ENCODE assay signal across 2 cellular contexts in the genomic region with DNA sequence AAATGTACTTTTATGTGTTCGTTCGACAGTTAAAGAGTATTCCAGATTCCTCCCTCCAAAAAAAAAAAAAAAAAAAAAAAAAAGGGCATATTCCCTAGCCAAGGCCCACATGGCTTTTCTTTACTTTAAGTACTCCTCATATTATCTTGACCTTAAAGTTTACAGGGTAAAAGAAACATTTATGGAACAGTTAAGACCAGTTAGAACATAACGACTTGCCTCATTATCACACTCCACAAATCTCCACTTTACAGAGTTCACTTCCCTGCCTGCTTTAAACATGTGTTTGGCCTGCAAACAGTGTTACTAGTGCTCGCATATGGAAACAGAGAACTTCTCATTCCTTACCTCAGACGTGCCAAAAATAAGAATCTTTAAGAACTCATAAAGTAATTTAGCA.
A peak's percentile ranks its signal among the peaks of the same experiment; 100 is the strongest.
TF ChIP-seq lines count a peak whose summit lies in the region.

No MANE protein-coding gene starts in this region.

TF ChIP-seq in HEK293, 187 proteins besides CTCF, POLR2A, EP300 and RAD21 (continued from another document and continues in another):
- TF ChIP-seq ZNF473 (tag by site-specific recombination; IDR thresholded peaks at IDR 0.05) (no peak), ZNF132 (tag by site-specific recombination; IDR thresholded peaks at IDR 0.05; ENCODE audit: borderline replicate concordance) (no peak), ZNF76 (tag by site-specific recombination; IDR thresholded peaks at IDR 0.05; ENCODE audit: borderline replicate concordance, low read depth) (no peak), ZNF335 (tag by site-specific recombination; conservative IDR thresholded peaks at IDR 0.05) (no peak; the same call in none of the 2 replicates), ZNF785 (tag by site-specific recombination; IDR thresholded peaks at IDR 0.05) (no peak), SALL2 (tag by site-specific recombination; IDR thresholded peaks at IDR 0.05; ENCODE audit: borderline replicate concordance) (no peak), ZEB2 (tag by site-specific recombination; IDR thresholded peaks at IDR 0.05) (no peak), ZNF121 (tag by site-specific recombination; IDR thresholded peaks at IDR 0.05) (no peak), ZNF792 (tag by site-specific recombination; IDR thresholded peaks at IDR 0.05) (no peak), OVOL3 (tag by site-specific recombination; IDR thresholded peaks at IDR 0.05) (peak; percentile 66; the same call in 1 of the 2 replicates), ZNF843 (tag by site-specific recombination; IDR thresholded peaks at IDR 0.05) (peak; percentile 45; the same call in 1 of the 2 replicates), MZF1 (tag by site-specific recombination; IDR thresholded peaks at IDR 0.05; ENCODE audit: borderline replicate concordance) (no peak), ZNF140 (tag by site-specific recombination; IDR thresholded peaks at IDR 0.05) (no peak), ZNF777 (tag by site-specific recombination; IDR thresholded peaks at IDR 0.05; ENCODE audit: borderline replicate concordance) (no peak)
- TF ChIP-seq, protein P1, sequence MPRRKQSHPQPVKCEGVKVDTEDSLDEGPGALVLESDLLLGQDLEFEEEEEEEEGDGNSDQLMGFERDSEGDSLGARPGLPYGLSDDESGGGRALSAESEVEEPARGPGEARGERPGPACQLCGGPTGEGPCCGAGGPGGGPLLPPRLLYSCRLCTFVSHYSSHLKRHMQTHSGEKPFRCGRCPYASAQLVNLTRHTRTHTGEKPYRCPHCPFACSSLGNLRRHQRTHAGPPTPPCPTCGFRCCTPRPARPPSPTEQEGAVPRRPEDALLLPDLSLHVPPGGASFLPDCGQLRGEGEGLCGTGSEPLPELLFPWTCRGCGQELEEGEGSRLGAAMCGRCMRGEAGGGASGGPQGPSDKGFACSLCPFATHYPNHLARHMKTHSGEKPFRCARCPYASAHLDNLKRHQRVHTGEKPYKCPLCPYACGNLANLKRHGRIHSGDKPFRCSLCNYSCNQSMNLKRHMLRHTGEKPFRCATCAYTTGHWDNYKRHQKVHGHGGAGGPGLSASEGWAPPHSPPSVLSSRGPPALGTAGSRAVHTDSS (tag by site-specific recombination; IDR thresholded peaks at IDR 0.05), result no peak
- TF ChIP-seq, protein P2, sequence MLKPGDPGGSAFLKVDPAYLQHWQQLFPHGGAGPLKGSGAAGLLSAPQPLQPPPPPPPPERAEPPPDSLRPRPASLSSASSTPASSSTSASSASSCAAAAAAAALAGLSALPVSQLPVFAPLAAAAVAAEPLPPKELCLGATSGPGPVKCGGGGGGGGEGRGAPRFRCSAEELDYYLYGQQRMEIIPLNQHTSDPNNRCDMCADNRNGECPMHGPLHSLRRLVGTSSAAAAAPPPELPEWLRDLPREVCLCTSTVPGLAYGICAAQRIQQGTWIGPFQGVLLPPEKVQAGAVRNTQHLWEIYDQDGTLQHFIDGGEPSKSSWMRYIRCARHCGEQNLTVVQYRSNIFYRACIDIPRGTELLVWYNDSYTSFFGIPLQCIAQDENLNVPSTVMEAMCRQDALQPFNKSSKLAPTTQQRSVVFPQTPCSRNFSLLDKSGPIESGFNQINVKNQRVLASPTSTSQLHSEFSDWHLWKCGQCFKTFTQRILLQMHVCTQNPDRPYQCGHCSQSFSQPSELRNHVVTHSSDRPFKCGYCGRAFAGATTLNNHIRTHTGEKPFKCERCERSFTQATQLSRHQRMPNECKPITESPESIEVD (tag by site-specific recombination; IDR thresholded peaks at IDR 0.05), result peak; percentile 89
- TF ChIP-seq, protein P3, sequence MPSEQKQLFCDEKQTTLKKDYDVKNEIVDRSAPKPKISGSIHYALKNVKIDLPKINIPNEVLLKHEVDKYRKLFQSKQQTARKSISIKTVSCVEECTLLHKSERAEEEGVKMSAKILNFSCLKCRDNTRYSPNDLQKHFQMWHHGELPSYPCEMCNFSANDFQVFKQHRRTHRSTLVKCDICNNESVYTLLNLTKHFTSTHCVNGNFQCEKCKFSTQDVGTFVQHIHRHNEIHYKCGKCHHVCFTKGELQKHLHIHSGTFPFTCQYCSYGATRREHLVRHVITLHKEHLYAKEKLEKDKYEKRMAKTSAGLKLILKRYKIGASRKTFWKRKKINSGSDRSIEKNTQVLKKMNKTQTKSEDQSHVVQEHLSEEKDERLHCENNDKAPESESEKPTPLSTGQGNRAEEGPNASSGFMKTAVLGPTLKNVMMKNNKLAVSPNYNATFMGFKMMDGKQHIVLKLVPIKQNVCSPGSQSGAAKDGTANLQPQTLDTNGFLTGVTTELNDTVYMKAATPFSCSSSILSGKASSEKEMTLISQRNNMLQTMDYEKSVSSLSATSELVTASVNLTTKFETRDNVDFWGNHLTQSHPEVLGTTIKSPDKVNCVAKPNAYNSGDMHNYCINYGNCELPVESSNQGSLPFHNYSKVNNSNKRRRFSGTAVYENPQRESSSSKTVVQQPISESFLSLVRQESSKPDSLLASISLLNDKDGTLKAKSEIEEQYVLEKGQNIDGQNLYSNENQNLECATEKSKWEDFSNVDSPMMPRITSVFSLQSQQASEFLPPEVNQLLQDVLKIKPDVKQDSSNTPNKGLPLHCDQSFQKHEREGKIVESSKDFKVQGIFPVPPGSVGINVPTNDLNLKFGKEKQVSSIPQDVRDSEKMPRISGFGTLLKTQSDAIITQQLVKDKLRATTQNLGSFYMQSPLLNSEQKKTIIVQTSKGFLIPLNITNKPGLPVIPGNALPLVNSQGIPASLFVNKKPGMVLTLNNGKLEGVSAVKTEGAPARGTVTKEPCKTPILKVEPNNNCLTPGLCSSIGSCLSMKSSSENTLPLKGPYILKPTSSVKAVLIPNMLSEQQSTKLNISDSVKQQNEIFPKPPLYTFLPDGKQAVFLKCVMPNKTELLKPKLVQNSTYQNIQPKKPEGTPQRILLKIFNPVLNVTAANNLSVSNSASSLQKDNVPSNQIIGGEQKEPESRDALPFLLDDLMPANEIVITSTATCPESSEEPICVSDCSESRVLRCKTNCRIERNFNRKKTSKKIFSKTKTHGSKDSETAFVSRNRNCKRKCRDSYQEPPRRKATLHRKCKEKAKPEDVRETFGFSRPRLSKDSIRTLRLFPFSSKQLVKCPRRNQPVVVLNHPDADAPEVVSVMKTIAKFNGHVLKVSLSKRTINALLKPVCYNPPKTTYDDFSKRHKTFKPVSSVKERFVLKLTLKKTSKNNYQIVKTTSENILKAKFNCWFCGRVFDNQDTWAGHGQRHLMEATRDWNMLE (tag by site-specific recombination; conservative IDR thresholded peaks at IDR 0.05; ENCODE audit: low read depth), result no peak

TF ChIP-seq in K562, 482 proteins besides CTCF, POLR2A, EP300 and RAD21 (continued from another document):
- TF ChIP-seq, protein P4, sequence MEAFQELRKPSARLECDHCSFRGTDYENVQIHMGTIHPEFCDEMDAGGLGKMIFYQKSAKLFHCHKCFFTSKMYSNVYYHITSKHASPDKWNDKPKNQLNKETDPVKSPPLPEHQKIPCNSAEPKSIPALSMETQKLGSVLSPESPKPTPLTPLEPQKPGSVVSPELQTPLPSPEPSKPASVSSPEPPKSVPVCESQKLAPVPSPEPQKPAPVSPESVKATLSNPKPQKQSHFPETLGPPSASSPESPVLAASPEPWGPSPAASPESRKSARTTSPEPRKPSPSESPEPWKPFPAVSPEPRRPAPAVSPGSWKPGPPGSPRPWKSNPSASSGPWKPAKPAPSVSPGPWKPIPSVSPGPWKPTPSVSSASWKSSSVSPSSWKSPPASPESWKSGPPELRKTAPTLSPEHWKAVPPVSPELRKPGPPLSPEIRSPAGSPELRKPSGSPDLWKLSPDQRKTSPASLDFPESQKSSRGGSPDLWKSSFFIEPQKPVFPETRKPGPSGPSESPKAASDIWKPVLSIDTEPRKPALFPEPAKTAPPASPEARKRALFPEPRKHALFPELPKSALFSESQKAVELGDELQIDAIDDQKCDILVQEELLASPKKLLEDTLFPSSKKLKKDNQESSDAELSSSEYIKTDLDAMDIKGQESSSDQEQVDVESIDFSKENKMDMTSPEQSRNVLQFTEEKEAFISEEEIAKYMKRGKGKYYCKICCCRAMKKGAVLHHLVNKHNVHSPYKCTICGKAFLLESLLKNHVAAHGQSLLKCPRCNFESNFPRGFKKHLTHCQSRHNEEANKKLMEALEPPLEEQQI (IDR thresholded peaks at IDR 0.05), result no peak
- TF ChIP-seq CBFA2T3 (IDR thresholded peaks at IDR 0.05) (no peak), LCOR (CRISPR knock-in tag; IDR thresholded peaks at IDR 0.05) (no peak)
- TF ChIP-seq, protein P5, sequence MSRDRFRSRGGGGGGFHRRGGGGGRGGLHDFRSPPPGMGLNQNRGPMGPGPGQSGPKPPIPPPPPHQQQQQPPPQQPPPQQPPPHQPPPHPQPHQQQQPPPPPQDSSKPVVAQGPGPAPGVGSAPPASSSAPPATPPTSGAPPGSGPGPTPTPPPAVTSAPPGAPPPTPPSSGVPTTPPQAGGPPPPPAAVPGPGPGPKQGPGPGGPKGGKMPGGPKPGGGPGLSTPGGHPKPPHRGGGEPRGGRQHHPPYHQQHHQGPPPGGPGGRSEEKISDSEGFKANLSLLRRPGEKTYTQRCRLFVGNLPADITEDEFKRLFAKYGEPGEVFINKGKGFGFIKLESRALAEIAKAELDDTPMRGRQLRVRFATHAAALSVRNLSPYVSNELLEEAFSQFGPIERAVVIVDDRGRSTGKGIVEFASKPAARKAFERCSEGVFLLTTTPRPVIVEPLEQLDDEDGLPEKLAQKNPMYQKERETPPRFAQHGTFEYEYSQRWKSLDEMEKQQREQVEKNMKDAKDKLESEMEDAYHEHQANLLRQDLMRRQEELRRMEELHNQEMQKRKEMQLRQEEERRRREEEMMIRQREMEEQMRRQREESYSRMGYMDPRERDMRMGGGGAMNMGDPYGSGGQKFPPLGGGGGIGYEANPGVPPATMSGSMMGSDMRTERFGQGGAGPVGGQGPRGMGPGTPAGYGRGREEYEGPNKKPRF (IDR thresholded peaks at IDR 0.05; ENCODE audit: low read depth, low read length), result no peak
